ENCODE assay signal across 28 cellular contexts in genomic region chr1:228977307-228977706, GRCh38.
"Had no signal": no experiment of that assay in that cellular context is flagged by ENCODE, and none has a peak within 500 bp of the region (broad histone marks: within the 10 kb centered on the region; RNA-seq: fewer than 3 reads in every experiment).

No MANE protein-coding gene starts in this region.

- H3K36me3 Mint-ChIP-seq: activated CD4-positive, alpha-beta memory T cell treated with anti-CD3 and anti-CD28 coated beads for 36 hours; activated naive CD4-positive, alpha-beta T cell treated with anti-CD3 and anti-CD28 coated beads, Interleukin-2, amount 10 ng/mL, durations not matched to agents 7 days and 5 days; activated naive CD8-positive, alpha-beta T cell treated with anti-CD3 and anti-CD28 coated beads for 36 hours; T-cell had no signal

- H3K27ac Mint-ChIP-seq: activated CD4-positive, alpha-beta memory T cell treated with anti-CD3 and anti-CD28 coated beads for 36 hours; activated CD4-positive, alpha-beta T cell treated with anti-CD3 and anti-CD28 coated beads, Interleukin-2, amount 10 ng/mL, durations not matched to agents 7 days and 5 days; activated naive CD4-positive, alpha-beta T cell treated with anti-CD3 and anti-CD28 coated beads, Interleukin-2, amount 10 ng/mL, durations not matched to agents 7 days and 5 days; activated naive CD8-positive, alpha-beta T cell treated with anti-CD3 and anti-CD28 coated beads for 36 hours; activated T-cell treated with anti-CD3 and anti-CD28 coated beads, Interleukin-2, amount 50 U/mL, for 72 hours; activated T-helper 2 cell treated with anti-CD3 and anti-CD28 coated beads, Interferon-gamma antibody, Interleukin-2, Interleukin-4, amounts not matched to agents 10 μg/mL and 5 μg/mL and 100 μg/mL, durations not matched to agents 14 hours and 24 hours and 36 hours; T-cell had no signal

- DNase-seq: activated CD4-positive, alpha-beta memory T cell treated with anti-CD3 and anti-CD28 coated beads for 36 hours; activated CD4-positive, alpha-beta T cell treated with anti-CD3 and anti-CD28 coated beads, Interleukin-2, amount 10 ng/mL, durations not matched to agents 7 days and 5 days; activated CD4-positive, CD25-positive, alpha-beta regulatory T cell; activated CD8-positive, alpha-beta memory T cell treated with anti-CD3 and anti-CD28 coated beads for 24 hours; activated gamma-delta T cell treated with Interleukin-2 at 50 U/mL for 16 hours; activated naive CD4-positive, alpha-beta T cell treated with anti-CD3 and anti-CD28 coated beads, Interleukin-2, amount 10 ng/mL, durations not matched to agents 7 days and 5 days; activated naive CD8-positive, alpha-beta T cell treated with anti-CD3 and anti-CD28 coated beads for 36 hours; activated T-cell treated with anti-CD3 and anti-CD28 coated beads, Interleukin-2, amount 50 U/mL, for 72 hours; KG1; NCI-H1092; NCI-H1417; NCI-H2029; NCI-H2107; NCI-H2171 treated with DMSO at 0.1 percent for 48 hours; NCI-H345; NCI-H510A; NCI-H526 treated with DMSO at 0.1 percent for 48 hours; NCI-H82; OCI-M1; RPMI8226; T-cell; T-helper 2 cell; T1000 had no signal

- H3K4me3 Mint-ChIP-seq: activated CD4-positive, alpha-beta memory T cell treated with anti-CD3 and anti-CD28 coated beads for 36 hours; activated CD4-positive, alpha-beta T cell treated with anti-CD3 and anti-CD28 coated beads, Interleukin-2, amount 10 ng/mL, durations not matched to agents 7 days and 5 days; activated naive CD4-positive, alpha-beta T cell treated with anti-CD3 and anti-CD28 coated beads, Interleukin-2, amount 10 ng/mL, durations not matched to agents 7 days and 5 days; activated naive CD8-positive, alpha-beta T cell treated with anti-CD3 and anti-CD28 coated beads for 36 hours; activated T-cell treated with anti-CD3 and anti-CD28 coated beads, Interleukin-2, amount 50 U/mL, for 72 hours; T-cell had no signal

- H3K4me3 ChIP-seq: SK-N-MC had no signal

- H3K9me3 Mint-ChIP-seq: activated CD4-positive, alpha-beta memory T cell treated with anti-CD3 and anti-CD28 coated beads for 36 hours; activated CD4-positive, alpha-beta T cell treated with anti-CD3 and anti-CD28 coated beads, Interleukin-2, amount 10 ng/mL, durations not matched to agents 7 days and 5 days; activated naive CD4-positive, alpha-beta T cell treated with anti-CD3 and anti-CD28 coated beads, Interleukin-2, amount 10 ng/mL, durations not matched to agents 7 days and 5 days; activated naive CD8-positive, alpha-beta T cell treated with anti-CD3 and anti-CD28 coated beads for 36 hours; activated T-cell treated with anti-CD3 and anti-CD28 coated beads, Interleukin-2, amount 50 U/mL, for 72 hours; activated T-helper 2 cell treated with anti-CD3 and anti-CD28 coated beads, Interferon-gamma antibody, Interleukin-2, Interleukin-4, amounts not matched to agents 10 μg/mL and 5 μg/mL and 100 μg/mL, durations not matched to agents 14 hours and 24 hours and 36 hours; T-cell had no signal

- H3K27ac ChIP-seq: SK-N-MC, VCaP had no signal

- H3K27me3 Mint-ChIP-seq: activated CD4-positive, alpha-beta memory T cell treated with anti-CD3 and anti-CD28 coated beads for 36 hours; activated CD4-positive, alpha-beta T cell treated with anti-CD3 and anti-CD28 coated beads, Interleukin-2, amount 10 ng/mL, durations not matched to agents 7 days and 5 days; activated naive CD8-positive, alpha-beta T cell treated with anti-CD3 and anti-CD28 coated beads for 36 hours; T-cell had no signal

- H3K4me1 Mint-ChIP-seq: activated naive CD4-positive, alpha-beta T cell treated with anti-CD3 and anti-CD28 coated beads, Interleukin-2, amount 10 ng/mL, durations not matched to agents 7 days and 5 days; activated naive CD8-positive, alpha-beta T cell treated with anti-CD3 and anti-CD28 coated beads for 36 hours; T-cell had no signal

- ATAC-seq: activated T-cell treated with anti-CD3 and anti-CD28 coated beads, Interleukin-2, amount 50 U/mL, for 72 hours; Panc1; Right ventricle myocardium inferior; T-cell had no signal
